ENCODE assay signal across 17 cellular contexts in genomic region chr13:42602910-42603309, GRCh38. TPM values are rescaled to one million over a fixed set of nuclear protein-coding genes. Genes with fewer than 3 reads are reported as not detected.
DNase-seq lines count a peak whose midpoint lies in the region; ATAC-seq and TF ChIP-seq lines count a peak whose summit lies in the region.
"Had no signal": no experiment of that assay in that cellular context is flagged by ENCODE, and none has a peak within 500 bp of the region (broad histone marks: within the 10 kb centered on the region; RNA-seq: fewer than 3 reads in every experiment).

No MANE protein-coding gene starts in this region.

- H3K27ac ChIP-seq in neuronal stem cell (replicated peaks; ENCODE audit: low read length): no peak overlapping the region
- H3K27ac ChIP-seq in upper lobe of left lung: no peak overlapping the region
- H3K27ac ChIP-seq: brain microvascular endothelial cell had no signal

- H3K9me3 ChIP-seq in neuronal stem cell (replicated peaks in 1 of 2; ENCODE audit: control insufficient read depth in 2 of 2, insufficient read depth in 1 of 2, low read depth in 1 of 2, low read length in 2 of 2) (no peaks in the 10 kb centered on the region), upper lobe of left lung (no peaks in the 10 kb centered on the region)

- no peak overlapping the region for H3K14ac ChIP-seq in neuronal stem cell (ENCODE audit: low read length)

- intact Hi-C loops in left cardiac atrium (cut with DNase I): no loop called here

- H3K79me1 ChIP-seq in neuronal stem cell (ENCODE audit: low read depth, low read length): no peaks in the 10 kb centered on the region

- H3K4me1 ChIP-seq in neuronal stem cell (ENCODE audit: control insufficient read depth in 2 of 2, insufficient read depth in 1 of 2, low read depth in 1 of 2, low read length in 2 of 2) (no peaks in the 10 kb centered on the region), upper lobe of left lung (peaks cover 0 to 5% (median 0%) of the 10 kb centered on the region in 4 donors)

- no peaks in the 10 kb centered on the region for H3K27me3 ChIP-seq in neuronal stem cell (ENCODE audit: control insufficient read depth in 3 of 3, insufficient read depth in 3 of 3, low read depth in 1 of 3, low read length in 3 of 3)
- no peaks in the 10 kb centered on the region for H3K27me3 ChIP-seq in upper lobe of left lung
- H3K27me3 ChIP-seq: brain microvascular endothelial cell had no signal

- no peaks in the 10 kb centered on the region for H3K27me3 Mint-ChIP-seq in stimulated activated memory B cell treated with anti-CD40 and anti-IgM and Interleukin-4, amounts not matched to agents 10 μg/mL and 1 μg/mL and 100 μg/mL, for 72 hours

- no peak overlapping the region for H3K4ac ChIP-seq in neuronal stem cell (ENCODE audit: low read length)

- TF ChIP-seq POLR2A in upper lobe of left lung (IDR thresholded peaks at IDR 0.05): no peak

- ATAC-seq in GM18907 (IDR thresholded peaks at IDR 0.05; ENCODE audit: unreplicated experiment) (peak; percentile 84), GM21737 (IDR thresholded peaks at IDR 0.05; ENCODE audit: unreplicated experiment) (peak; percentile 67), HG03354 (IDR thresholded peaks at IDR 0.05; ENCODE audit: poor library complexity, severe bottlenecking, unreplicated experiment) (peak; percentile 77), upper lobe of left lung (ENCODE audit: low FRiP score in 2 of 2) (no peak), left cardiac atrium (no peak)
- ATAC-seq in stimulated activated memory B cell treated with anti-CD40 and anti-IgM and Interleukin-4, amounts not matched to agents 10 μg/mL and 1 μg/mL and 100 μg/mL, for 72 hours: peak; percentile 39
- ATAC-seq: stimulated activated effector memory CD8-positive, alpha-beta T cell treated with anti-CD3 and anti-CD28 coated beads, Interleukin-12 subunit alpha, Interleukin-12 subunit beta, amount 100 ng/mL, for 72 hours had no signal

- no peak overlapping the region for H3K23ac ChIP-seq in neuronal stem cell (ENCODE audit: low read depth, low read length, poor library complexity)

- no peak overlapping the region for H2AFZ ChIP-seq in neuronal stem cell (ENCODE audit: low read length)

- H3K36me3 ChIP-seq in neuronal stem cell (replicated peaks in 1 of 2; ENCODE audit: control insufficient read depth in 2 of 2, insufficient read depth in 2 of 2, low read length in 2 of 2) (no peaks in the 10 kb centered on the region), upper lobe of left lung (no peaks in the 10 kb centered on the region)

- H3K4me1 Mint-ChIP-seq in stimulated activated memory B cell treated with anti-CD40 and anti-IgM and Interleukin-4, amounts not matched to agents 10 μg/mL and 1 μg/mL and 100 μg/mL, for 72 hours: peaks cover 37% of the 10 kb centered on the region

- no peak overlapping the region for H3K27ac Mint-ChIP-seq in stimulated activated memory B cell treated with anti-CD40 and anti-IgM and Interleukin-4, amounts not matched to agents 10 μg/mL and 1 μg/mL and 100 μg/mL, for 72 hours
- H3K27ac Mint-ChIP-seq: activated T-helper 2 cell treated with anti-CD3 and anti-CD28 coated beads, Interferon-gamma antibody, Interleukin-2, Interleukin-4, amounts not matched to agents 10 μg/mL and 5 μg/mL and 100 μg/mL, durations not matched to agents 14 hours and 24 hours and 36 hours; stimulated activated effector memory CD8-positive, alpha-beta T cell treated with anti-CD3 and anti-CD28 coated beads, Interleukin-12 subunit alpha, Interleukin-12 subunit beta, amount 100 ng/mL, for 72 hours had no signal

- H3K9ac ChIP-seq in neuronal stem cell (ENCODE audit: low read depth, low read length, poor library complexity): no peak overlapping the region

- H2BK15ac ChIP-seq in neuronal stem cell (ENCODE audit: low read length): no peak overlapping the region

- DNase-seq in neuronal stem cell (ENCODE audit: low spot score): no peak
- no peak for DNase-seq in upper lobe of left lung
- DNase-seq in left cardiac atrium: no peak
- DNase-seq: activated CD4-positive, alpha-beta T cell treated with anti-CD3 and anti-CD28 coated beads for 1 hour; brain microvascular endothelial cell; hypothalamus; NCI-H2227 treated with DMSO at 0.1 percent for 48 hours; stimulated activated CD4-positive, alpha-beta T cell treated with anti-CD3 and anti-CD28 coated beads, Interleukin-15, amount 100 ng/mL, for 24 hours had no signal

- no peak overlapping the region for H4K91ac ChIP-seq in neuronal stem cell (ENCODE audit: low read depth, low read length, poor library complexity)

- H3K4me3 ChIP-seq in neuronal stem cell (ENCODE audit: low read length in 2 of 2) (no peak overlapping the region), upper lobe of left lung (no peak overlapping the region)
- H3K4me3 ChIP-seq: lung had no signal

- no peak overlapping the region for H2AK5ac ChIP-seq in neuronal stem cell (ENCODE audit: low read depth, low read length)

- no peaks in the 10 kb centered on the region for H3K9me3 Mint-ChIP-seq in stimulated activated memory B cell treated with anti-CD40 and anti-IgM and Interleukin-4, amounts not matched to agents 10 μg/mL and 1 μg/mL and 100 μg/mL, for 72 hours
- H3K9me3 Mint-ChIP-seq: activated T-helper 2 cell treated with anti-CD3 and anti-CD28 coated beads, Interferon-gamma antibody, Interleukin-2, Interleukin-4, amounts not matched to agents 10 μg/mL and 5 μg/mL and 100 μg/mL, durations not matched to agents 14 hours and 24 hours and 36 hours; stimulated activated effector memory CD8-positive, alpha-beta T cell treated with anti-CD3 and anti-CD28 coated beads, Interleukin-12 subunit alpha, Interleukin-12 subunit beta, amount 100 ng/mL, for 72 hours had no signal

- WGBS in neuronal stem cell (ENCODE audit: extremely low coverage in 2 of 2, insufficient read length in 2 of 2, insufficient replicate concordance in 1 of 2), 2 donors: no CpG with 5 or more reads among the region's 1 CpG
- 47 to 70% methylated on average over 1 of the region's 1 CpG for WGBS in upper lobe of left lung, 2 donors

- H2BK12ac ChIP-seq in neuronal stem cell (ENCODE audit: low read length): no peak overlapping the region

- H3K4me3 Mint-ChIP-seq in stimulated activated memory B cell treated with anti-CD40 and anti-IgM and Interleukin-4, amounts not matched to agents 10 μg/mL and 1 μg/mL and 100 μg/mL, for 72 hours: no peak overlapping the region
- H3K4me3 Mint-ChIP-seq: stimulated activated effector memory CD8-positive, alpha-beta T cell treated with anti-CD3 and anti-CD28 coated beads, Interleukin-12 subunit alpha, Interleukin-12 subunit beta, amount 100 ng/mL, for 72 hours had no signal

- no peak overlapping the region for H3K4me2 ChIP-seq in neuronal stem cell (ENCODE audit: insufficient read depth, low read length, poor library complexity, severe bottlenecking)

- no peak overlapping the region for H3K18ac ChIP-seq in neuronal stem cell (ENCODE audit: low read length)

- H4K8ac ChIP-seq in neuronal stem cell (ENCODE audit: low read depth, low read length): no peak overlapping the region

- no peak for TF ChIP-seq EP300 in upper lobe of left lung (IDR thresholded peaks at IDR 0.05)

- TF ChIP-seq CTCF in upper lobe of left lung (IDR thresholded peaks at IDR 0.05): no peak

- H3K36me3 Mint-ChIP-seq in stimulated activated memory B cell treated with anti-CD40 and anti-IgM and Interleukin-4, amounts not matched to agents 10 μg/mL and 1 μg/mL and 100 μg/mL, for 72 hours: no peaks in the 10 kb centered on the region
- H3K36me3 Mint-ChIP-seq: stimulated activated effector memory CD8-positive, alpha-beta T cell treated with anti-CD3 and anti-CD28 coated beads, Interleukin-12 subunit alpha, Interleukin-12 subunit beta, amount 100 ng/mL, for 72 hours had no signal

- H2BK120ac ChIP-seq in neuronal stem cell (ENCODE audit: low read depth, low read length): no peak overlapping the region

- no peak overlapping the region for H2BK5ac ChIP-seq in neuronal stem cell (ENCODE audit: low read length)

RNA-seq across cellular contexts. Expression of gene TNFSF11, which starts 29.0 kb away (rescaled TPM):
- 0.08 TPM for polyA plus RNA-seq in neuronal stem cell (2013, experiment 1 of 2)
- 0.10 TPM for polyA plus RNA-seq in neuronal stem cell (2013, experiment 2 of 2)
- total RNA-seq in upper lobe of left lung (not detected), left cardiac atrium (not detected)
- total RNA-seq: LHCN-M2, SK-MEL-5 had no signal

Comparison
In these comparisons a context has a peak if more than half of its experiments do, and no peak if none do; other contexts are left out.
1. ATAC-seq: peak in GM18907 (single experiment), GM21737 (single experiment), HG03354 (single experiment) and stimulated activated memory B cell treated with anti-CD40 and anti-IgM and Interleukin-4, amounts not matched to agents 10 μg/mL and 1 μg/mL and 100 μg/mL, for 72 hours (single experiment); none in upper lobe of left lung (0 of 2) and left cardiac atrium (0 of 2).